2 cellular contexts compared by ENCODE assay signal in the genomic region with DNA sequence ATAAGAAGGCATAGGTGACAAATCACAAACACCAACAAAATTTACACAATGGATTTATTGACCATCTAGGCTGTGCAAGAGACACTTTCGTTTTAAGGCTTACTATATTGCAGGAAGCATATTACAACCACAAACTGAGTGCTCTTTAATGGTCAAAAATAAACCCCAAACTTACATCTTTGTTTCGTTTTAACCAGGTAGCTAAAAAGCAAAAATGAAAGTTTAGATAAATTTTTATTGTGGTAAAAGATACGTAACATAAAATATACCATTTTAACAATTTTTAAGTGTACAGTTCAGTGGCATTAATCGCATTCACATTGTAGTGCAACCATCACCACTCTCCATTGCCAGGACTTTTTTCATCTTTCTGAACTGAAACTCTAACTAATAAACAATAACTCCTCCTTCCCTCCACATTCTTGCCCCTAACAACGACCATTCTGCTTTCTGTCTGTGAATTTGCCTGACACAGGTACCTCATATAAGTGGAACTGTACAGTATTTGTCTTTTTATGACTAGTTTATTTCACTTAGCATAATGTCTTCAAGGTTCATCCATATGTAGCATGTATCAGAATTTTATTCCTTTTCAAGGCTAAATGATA.
TF ChIP-seq lines count a peak whose summit lies in the region.

No MANE protein-coding gene starts in this region.

TF ChIP-seq in GM12878, 131 proteins besides CTCF, POLR2A, EP300 and RAD21 (continues in another document):
- no peak for TF ChIP-seq TAF1 (IDR thresholded peaks at IDR 0.05; ENCODE audit: borderline replicate concordance, low read depth, low read length)
- TF ChIP-seq IRF4 (IDR thresholded peaks at IDR 0.05; ENCODE audit: low read depth, low read length): no peak
- TF ChIP-seq STAT1 (conservative IDR thresholded peaks at IDR 0.05): no peak
- TF ChIP-seq ZNF622 (IDR thresholded peaks at IDR 0.05): no peak
- no peak for TF ChIP-seq SUZ12 (IDR thresholded peaks at IDR 0.05; ENCODE audit: unreplicated experiment)
- no peak for TF ChIP-seq RB1 (IDR thresholded peaks at IDR 0.05; ENCODE audit: borderline replicate concordance)
- TF ChIP-seq NBN (IDR thresholded peaks at IDR 0.05): peak; percentile 76
- no peak for TF ChIP-seq FOXK2 (IDR thresholded peaks at IDR 0.05)
- no peak for TF ChIP-seq GABPA (IDR thresholded peaks at IDR 0.05; ENCODE audit: low read depth)
- TF ChIP-seq YBX1 (IDR thresholded peaks at IDR 0.05): no peak
- no peak for TF ChIP-seq ZNF274 (IDR thresholded peaks at IDR 0.05; ENCODE audit: insufficient read depth, insufficient read length)
- TF ChIP-seq, protein P1, sequence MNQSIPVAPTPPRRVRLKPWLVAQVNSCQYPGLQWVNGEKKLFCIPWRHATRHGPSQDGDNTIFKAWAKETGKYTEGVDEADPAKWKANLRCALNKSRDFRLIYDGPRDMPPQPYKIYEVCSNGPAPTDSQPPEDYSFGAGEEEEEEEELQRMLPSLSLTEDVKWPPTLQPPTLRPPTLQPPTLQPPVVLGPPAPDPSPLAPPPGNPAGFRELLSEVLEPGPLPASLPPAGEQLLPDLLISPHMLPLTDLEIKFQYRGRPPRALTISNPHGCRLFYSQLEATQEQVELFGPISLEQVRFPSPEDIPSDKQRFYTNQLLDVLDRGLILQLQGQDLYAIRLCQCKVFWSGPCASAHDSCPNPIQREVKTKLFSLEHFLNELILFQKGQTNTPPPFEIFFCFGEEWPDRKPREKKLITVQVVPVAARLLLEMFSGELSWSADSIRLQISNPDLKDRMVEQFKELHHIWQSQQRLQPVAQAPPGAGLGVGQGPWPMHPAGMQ (IDR thresholded peaks at IDR 0.05; ENCODE audit: borderline replicate concordance): no peak
- no peak for TF ChIP-seq PAX5 (IDR thresholded peaks at IDR 0.05; ENCODE audit: borderline replicate concordance, low read depth, low read length)
- TF ChIP-seq CEBPB (IDR thresholded peaks at IDR 0.05; ENCODE audit: borderline replicate concordance in 1 of 2, low read depth in 2 of 2, low read length in 2 of 2): no peak
- no peak for TF ChIP-seq BCL11A (IDR thresholded peaks at IDR 0.05; ENCODE audit: low read depth, low read length)
- TF ChIP-seq, protein P2, sequence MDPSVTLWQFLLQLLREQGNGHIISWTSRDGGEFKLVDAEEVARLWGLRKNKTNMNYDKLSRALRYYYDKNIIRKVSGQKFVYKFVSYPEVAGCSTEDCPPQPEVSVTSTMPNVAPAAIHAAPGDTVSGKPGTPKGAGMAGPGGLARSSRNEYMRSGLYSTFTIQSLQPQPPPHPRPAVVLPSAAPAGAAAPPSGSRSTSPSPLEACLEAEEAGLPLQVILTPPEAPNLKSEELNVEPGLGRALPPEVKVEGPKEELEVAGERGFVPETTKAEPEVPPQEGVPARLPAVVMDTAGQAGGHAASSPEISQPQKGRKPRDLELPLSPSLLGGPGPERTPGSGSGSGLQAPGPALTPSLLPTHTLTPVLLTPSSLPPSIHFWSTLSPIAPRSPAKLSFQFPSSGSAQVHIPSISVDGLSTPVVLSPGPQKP (IDR thresholded peaks at IDR 0.05; ENCODE audit: low read depth, low read length): no peak
- TF ChIP-seq SMC3 (IDR thresholded peaks at IDR 0.05; ENCODE audit: borderline replicate concordance, low read length): no peak
- TF ChIP-seq, protein P3, sequence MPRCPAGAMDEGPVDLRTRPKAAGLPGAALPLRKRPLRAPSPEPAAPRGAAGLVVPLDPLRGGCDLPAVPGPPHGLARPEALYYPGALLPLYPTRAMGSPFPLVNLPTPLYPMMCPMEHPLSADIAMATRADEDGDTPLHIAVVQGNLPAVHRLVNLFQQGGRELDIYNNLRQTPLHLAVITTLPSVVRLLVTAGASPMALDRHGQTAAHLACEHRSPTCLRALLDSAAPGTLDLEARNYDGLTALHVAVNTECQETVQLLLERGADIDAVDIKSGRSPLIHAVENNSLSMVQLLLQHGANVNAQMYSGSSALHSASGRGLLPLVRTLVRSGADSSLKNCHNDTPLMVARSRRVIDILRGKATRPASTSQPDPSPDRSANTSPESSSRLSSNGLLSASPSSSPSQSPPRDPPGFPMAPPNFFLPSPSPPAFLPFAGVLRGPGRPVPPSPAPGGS (IDR thresholded peaks at IDR 0.05; ENCODE audit: borderline replicate concordance, insufficient read depth, low read depth, low read length, poor library complexity, severe bottlenecking): no peak
- TF ChIP-seq RBBP5 (conservative IDR thresholded peaks at IDR 0.05): no peak
- TF ChIP-seq MYC (IDR thresholded peaks at IDR 0.05; ENCODE audit: insufficient read depth, insufficient read length, insufficient replicate concordance, low read length, severe bottlenecking): no peak
- no peak for TF ChIP-seq TCF12 (IDR thresholded peaks at IDR 0.05; ENCODE audit: low read depth, low read length)
- 0 out of 2 replicates have a peak, but pooled peaks have one; percentile 18 for TF ChIP-seq RCOR1 (conservative IDR thresholded peaks at IDR 0.05; ENCODE audit: low read depth, low read length)
- TF ChIP-seq, protein P4, sequence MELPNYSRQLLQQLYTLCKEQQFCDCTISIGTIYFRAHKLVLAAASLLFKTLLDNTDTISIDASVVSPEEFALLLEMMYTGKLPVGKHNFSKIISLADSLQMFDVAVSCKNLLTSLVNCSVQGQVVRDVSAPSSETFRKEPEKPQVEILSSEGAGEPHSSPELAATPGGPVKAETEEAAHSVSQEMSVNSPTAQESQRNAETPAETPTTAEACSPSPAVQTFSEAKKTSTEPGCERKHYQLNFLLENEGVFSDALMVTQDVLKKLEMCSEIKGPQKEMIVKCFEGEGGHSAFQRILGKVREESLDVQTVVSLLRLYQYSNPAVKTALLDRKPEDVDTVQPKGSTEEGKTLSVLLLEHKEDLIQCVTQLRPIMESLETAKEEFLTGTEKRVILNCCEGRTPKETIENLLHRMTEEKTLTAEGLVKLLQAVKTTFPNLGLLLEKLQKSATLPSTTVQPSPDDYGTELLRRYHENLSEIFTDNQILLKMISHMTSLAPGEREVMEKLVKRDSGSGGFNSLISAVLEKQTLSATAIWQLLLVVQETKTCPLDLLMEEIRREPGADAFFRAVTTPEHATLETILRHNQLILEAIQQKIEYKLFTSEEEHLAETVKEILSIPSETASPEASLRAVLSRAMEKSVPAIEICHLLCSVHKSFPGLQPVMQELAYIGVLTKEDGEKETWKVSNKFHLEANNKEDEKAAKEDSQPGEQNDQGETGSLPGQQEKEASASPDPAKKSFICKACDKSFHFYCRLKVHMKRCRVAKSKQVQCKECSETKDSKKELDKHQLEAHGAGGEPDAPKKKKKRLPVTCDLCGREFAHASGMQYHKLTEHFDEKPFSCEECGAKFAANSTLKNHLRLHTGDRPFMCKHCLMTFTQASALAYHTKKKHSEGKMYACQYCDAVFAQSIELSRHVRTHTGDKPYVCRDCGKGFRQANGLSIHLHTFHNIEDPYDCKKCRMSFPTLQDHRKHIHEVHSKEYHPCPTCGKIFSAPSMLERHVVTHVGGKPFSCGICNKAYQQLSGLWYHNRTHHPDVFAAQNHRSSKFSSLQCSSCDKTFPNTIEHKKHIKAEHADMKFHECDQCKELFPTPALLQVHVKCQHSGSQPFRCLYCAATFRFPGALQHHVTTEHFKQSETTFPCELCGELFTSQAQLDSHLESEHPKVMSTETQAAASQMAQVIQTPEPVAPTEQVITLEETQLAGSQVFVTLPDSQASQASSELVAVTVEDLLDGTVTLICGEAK (IDR thresholded peaks at IDR 0.05; ENCODE audit: borderline replicate concordance): no peak; the same call in 1 of the 2 replicates
- no peak for TF ChIP-seq GATAD2B (conservative IDR thresholded peaks at IDR 0.05; ENCODE audit: low read depth)
- TF ChIP-seq WRNIP1 (IDR thresholded peaks at IDR 0.05; ENCODE audit: borderline replicate concordance, low read depth, low read length): no peak
- no peak for TF ChIP-seq ASH2L (IDR thresholded peaks at IDR 0.05; ENCODE audit: borderline replicate concordance, low read depth)

TF ChIP-seq in SK-N-SH, 30 proteins besides CTCF, POLR2A, EP300 and RAD21:
- TF ChIP-seq, protein P5, sequence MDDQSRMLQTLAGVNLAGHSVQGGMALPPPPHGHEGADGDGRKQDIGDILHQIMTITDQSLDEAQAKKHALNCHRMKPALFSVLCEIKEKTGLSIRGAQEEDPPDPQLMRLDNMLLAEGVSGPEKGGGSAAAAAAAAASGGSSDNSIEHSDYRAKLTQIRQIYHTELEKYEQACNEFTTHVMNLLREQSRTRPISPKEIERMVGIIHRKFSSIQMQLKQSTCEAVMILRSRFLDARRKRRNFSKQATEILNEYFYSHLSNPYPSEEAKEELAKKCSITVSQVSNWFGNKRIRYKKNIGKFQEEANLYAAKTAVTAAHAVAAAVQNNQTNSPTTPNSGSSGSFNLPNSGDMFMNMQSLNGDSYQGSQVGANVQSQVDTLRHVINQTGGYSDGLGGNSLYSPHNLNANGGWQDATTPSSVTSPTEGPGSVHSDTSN (IDR thresholded peaks at IDR 0.05): no peak
- TF ChIP-seq CHD2 (IDR thresholded peaks at IDR 0.05; ENCODE audit: low read length, partially characterized antibody): no peak
TF ChIP-seq in SK-N-SH: peak in this region for 0.
